In the genomic region with DNA sequence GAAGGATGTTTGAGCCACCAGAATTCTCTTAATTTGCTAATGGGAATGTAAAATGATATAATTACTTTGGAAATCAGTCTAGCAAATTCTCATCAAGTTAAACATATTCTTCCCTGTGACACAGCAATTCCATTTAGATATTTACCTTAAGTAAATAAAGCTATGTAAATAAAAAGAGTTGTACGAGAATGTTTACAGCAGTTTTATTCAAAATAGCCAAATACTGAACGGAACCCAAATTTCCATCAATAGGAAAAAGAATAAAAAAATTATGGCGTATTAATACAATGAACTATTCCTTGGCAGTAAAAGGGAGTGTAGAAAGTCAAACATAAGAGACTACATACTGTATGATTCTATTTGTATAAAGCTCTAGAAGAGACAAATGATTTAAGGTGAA, we compare ENCODE assay signal across 28 cellular contexts.
"Had no signal": no experiment of that assay in that cellular context is flagged by ENCODE, and none has a peak within 500 bp of the region (broad histone marks: within the 10 kb centered on the region; RNA-seq: fewer than 3 reads in every experiment).

No MANE protein-coding gene starts in this region.

- H3K4me1 Mint-ChIP-seq: activated naive CD4-positive, alpha-beta T cell treated with anti-CD3 and anti-CD28 coated beads, Interleukin-2, amount 50 U/mL, for 24 hours; activated naive CD8-positive, alpha-beta T cell treated with anti-CD3 and anti-CD28 coated beads for 36 hours; activated T-helper 17 cell treated with anti-CD3 and anti-CD28 coated beads, Interleukin-2, amount 50 U/mL, for 72 hours; T-helper 17 cell had no signal

- H3K36me3 ChIP-seq: brain microvascular endothelial cell had no signal

- H3K27ac Mint-ChIP-seq: activated B cell treated with CpG ODN at 0.5 μM for 24 hours; activated CD8-positive, alpha-beta T cell treated with anti-CD3 and anti-CD28 coated beads for 36 hours; activated naive CD4-positive, alpha-beta T cell treated with anti-CD3 and anti-CD28 coated beads for 36 hours; activated naive CD4-positive, alpha-beta T cell treated with anti-CD3 and anti-CD28 coated beads, Interleukin-2, amount 50 U/mL, for 24 hours; activated naive CD8-positive, alpha-beta T cell treated with anti-CD3 and anti-CD28 coated beads for 36 hours; activated T-helper 17 cell treated with anti-CD3 and anti-CD28 coated beads, Interleukin-2, amount 50 U/mL, for 72 hours; effector memory CD8-positive, alpha-beta T cell; T-helper 17 cell; T-helper 2 cell treated with Interferon-gamma antibody and Interleukin-4, amounts not matched to agents 5 μg/mL and 100 μg/mL, for 36 hours had no signal

- H3K9me3 ChIP-seq: esophagus squamous epithelium had no signal

- DNase-seq: activated B cell treated with CpG ODN at 0.5 μM for 24 hours; activated CD4-positive, alpha-beta T cell treated with anti-CD3 and anti-CD28 coated beads for 48 hours; activated CD4-positive, alpha-beta T cell treated with anti-CD3 and anti-CD28 coated beads, Interleukin-2, amount 50 U/mL, for 1 hour; activated CD4-positive, alpha-beta T cell treated with anti-CD3 and anti-CD28 coated beads, Interleukin-2, amount 50 U/mL, for 48 hours; activated CD8-positive, alpha-beta memory T cell treated with anti-CD3 and anti-CD28 coated beads for 24 hours; activated CD8-positive, alpha-beta T cell treated with anti-CD3 and anti-CD28 coated beads for 36 hours; activated effector memory CD4-positive, alpha-beta T cell treated with Interleukin-2 at 50 U/mL for 16 hours; activated naive CD4-positive, alpha-beta T cell treated with anti-CD3 and anti-CD28 coated beads for 36 hours; activated naive CD8-positive, alpha-beta T cell treated with anti-CD3 and anti-CD28 coated beads for 36 hours; activated T-cell treated with anti-CD3 and anti-CD28 coated beads, Interleukin-2, amount 50 U/mL, for 4 hours; amniotic stem cell; anterior cingulate cortex; brain microvascular endothelial cell; caudate nucleus; cortex of kidney; dermis blood vessel endothelial cell; effector CD4-positive, alpha-beta T cell; effector memory CD8-positive, alpha-beta T cell; esophagus squamous epithelium; head of caudate nucleus; T-helper 1 cell; T-helper 17 cell; T1000; WERI-Rb-1 had no signal

- H3K4me3 Mint-ChIP-seq: activated B cell treated with CpG ODN at 0.5 μM for 24 hours; activated CD8-positive, alpha-beta T cell treated with anti-CD3 and anti-CD28 coated beads for 36 hours; activated naive CD4-positive, alpha-beta T cell treated with anti-CD3 and anti-CD28 coated beads for 36 hours; activated naive CD4-positive, alpha-beta T cell treated with anti-CD3 and anti-CD28 coated beads, Interleukin-2, amount 50 U/mL, for 24 hours; activated naive CD8-positive, alpha-beta T cell treated with anti-CD3 and anti-CD28 coated beads for 36 hours; activated T-cell treated with anti-CD3 and anti-CD28 coated beads, Interleukin-2, amount 50 U/mL, for 4 hours; activated T-helper 17 cell treated with anti-CD3 and anti-CD28 coated beads, Interleukin-2, amount 50 U/mL, for 72 hours; effector memory CD8-positive, alpha-beta T cell; T-helper 17 cell; T-helper 2 cell treated with Interferon-gamma antibody and Interleukin-4, amounts not matched to agents 5 μg/mL and 100 μg/mL, for 36 hours had no signal

- H3K4me3 ChIP-seq: esophagus squamous epithelium had no signal

- H3K4me1 ChIP-seq: esophagus squamous epithelium had no signal

- H3K27me3 ChIP-seq: brain microvascular endothelial cell, esophagus squamous epithelium had no signal

- H3K27ac ChIP-seq: brain microvascular endothelial cell, esophagus squamous epithelium, WERI-Rb-1 had no signal

- H3K9me3 Mint-ChIP-seq: activated naive CD8-positive, alpha-beta T cell treated with anti-CD3 and anti-CD28 coated beads for 36 hours; activated T-helper 17 cell treated with anti-CD3 and anti-CD28 coated beads, Interleukin-2, amount 50 U/mL, for 72 hours; effector memory CD8-positive, alpha-beta T cell had no signal

- H3K27me3 Mint-ChIP-seq: activated B cell treated with CpG ODN at 0.5 μM for 24 hours; activated CD8-positive, alpha-beta T cell treated with anti-CD3 and anti-CD28 coated beads for 36 hours; activated naive CD4-positive, alpha-beta T cell treated with anti-CD3 and anti-CD28 coated beads, Interleukin-2, amount 50 U/mL, for 24 hours; activated naive CD8-positive, alpha-beta T cell treated with anti-CD3 and anti-CD28 coated beads for 36 hours; activated T-helper 17 cell treated with anti-CD3 and anti-CD28 coated beads, Interleukin-2, amount 50 U/mL, for 72 hours; effector memory CD8-positive, alpha-beta T cell; T-helper 17 cell had no signal

- ATAC-seq: activated CD4-positive, CD25-positive, alpha-beta regulatory T cell treated with anti-CD3 and anti-CD28 coated beads, Interleukin-2, amount 50 U/mL, for 24 hours; activated CD8-positive, alpha-beta T cell treated with anti-CD3 and anti-CD28 coated beads for 36 hours; activated T-cell treated with anti-CD3 and anti-CD28 coated beads, Interleukin-2, amount 50 U/mL, for 4 hours; activated T-helper 17 cell treated with anti-CD3 and anti-CD28 coated beads, Interleukin-2, amount 50 U/mL, for 72 hours; T-helper 17 cell had no signal
